11 cellular contexts compared by ENCODE assay signal in genomic region chr10:71984798-71985388, GRCh38. TPM values are rescaled to one million over a fixed set of nuclear protein-coding genes. Genes with fewer than 3 reads are reported as not detected.
DNase-seq lines count a peak whose midpoint lies in the region; ATAC-seq, FAIRE-seq and TF ChIP-seq lines count a peak whose summit lies in the region.
"Had no signal": no experiment of that assay in that cellular context is flagged by ENCODE, and none has a peak within 500 bp of the region (broad histone marks: within the 10 kb centered on the region; RNA-seq: fewer than 3 reads in every experiment).

No MANE protein-coding gene starts in this region.

- POLR2A ChIA-PET in activated CD4-positive, alpha-beta memory T cell treated with anti-CD3 and anti-CD28 coated beads for 36 hours (lab: Charles Lee), result no interaction called here
- POLR2A ChIA-PET in activated CD4-positive, alpha-beta memory T cell treated with anti-CD3 and anti-CD28 coated beads, Interleukin-2, amount 10 ng/mL, durations not matched to agents 7 days and 5 days (lab: Charles Lee), result no interaction called here
- POLR2A ChIA-PET in GM12878 (lab: Charles Lee), result interaction anchor here (0.6 to 2.3 kb wide), 7 partner anchors 10 to 276 kb away, joined by 3 to 7 read pairs (median 4); no protein-coding TSS in a partner anchor

- H3K27ac Mint-ChIP-seq in activated CD4-positive, alpha-beta memory T cell treated with anti-CD3 and anti-CD28 coated beads for 36 hours, result peak overlapping the region; percentile 74
- no peak overlapping the region for H3K27ac Mint-ChIP-seq in activated CD4-positive, alpha-beta memory T cell treated with anti-CD3 and anti-CD28 coated beads, Interleukin-2, amount 10 ng/mL, durations not matched to agents 7 days and 5 days

- no peaks in the 10 kb centered on the region for H3K36me3 Mint-ChIP-seq in activated CD4-positive, alpha-beta memory T cell treated with anti-CD3 and anti-CD28 coated beads for 36 hours
- no peaks in the 10 kb centered on the region for H3K36me3 Mint-ChIP-seq in activated CD4-positive, alpha-beta memory T cell treated with anti-CD3 and anti-CD28 coated beads, Interleukin-2, amount 10 ng/mL, durations not matched to agents 7 days and 5 days (ENCODE audit: low read depth)

- no peaks in the 10 kb centered on the region for H3K79me2 ChIP-seq in GM12878 (ENCODE audit: control insufficient read depth, insufficient read depth, low read length)

- peak overlapping the region; percentile 17 for H3K4me3 Mint-ChIP-seq in activated CD4-positive, alpha-beta memory T cell treated with anti-CD3 and anti-CD28 coated beads for 36 hours
- no peak overlapping the region for H3K4me3 Mint-ChIP-seq in activated CD4-positive, alpha-beta memory T cell treated with anti-CD3 and anti-CD28 coated beads, Interleukin-2, amount 10 ng/mL, durations not matched to agents 7 days and 5 days

- peak overlapping the region; percentile 44 for H2AFZ ChIP-seq in GM12878 (ENCODE audit: control insufficient read depth, low read depth, low read length)

- H3K9me3 ChIP-seq in GM12878 (replicated peaks; ENCODE audit: control insufficient read depth, insufficient read depth, low read length), result no peaks in the 10 kb centered on the region
- no peaks in the 10 kb centered on the region for H3K9me3 ChIP-seq in muscle layer of duodenum (ENCODE audit: control insufficient read depth in 1 of 2, low read length in 2 of 2)
- H3K9me3 ChIP-seq in transverse colon, result no peaks in the 10 kb centered on the region

- WGBS in GM12878 (ENCODE audit: insufficient coverage, insufficient replicate concordance, low lambda C conversion rate, missing lambda C conversion rate), result 40% methylated on average over 7 of the region's 9 CpGs
- 64% methylated on average over 9 of the region's 9 CpGs; no CpG with 5 or more reads in 1 of the 2 donors for WGBS in transverse colon (ENCODE audit: low coverage in 1 of 2), 2 donors

- peak overlapping the region; percentile 75 for H3K4me2 ChIP-seq in GM12878 (ENCODE audit: control insufficient read depth, insufficient read depth)

- H3K27me3 Mint-ChIP-seq in activated CD4-positive, alpha-beta memory T cell treated with anti-CD3 and anti-CD28 coated beads for 36 hours, result peaks cover 7% of the 10 kb centered on the region
- H3K27me3 Mint-ChIP-seq in activated CD4-positive, alpha-beta memory T cell treated with anti-CD3 and anti-CD28 coated beads, Interleukin-2, amount 10 ng/mL, durations not matched to agents 7 days and 5 days, result peaks cover 5% of the 10 kb centered on the region

- TF ChIP-seq EP300 in GM12878 (IDR thresholded peaks at IDR 0.05; ENCODE audit: borderline replicate concordance in 1 of 2, control insufficient read depth in 1 of 2, low read depth in 2 of 2, low read length in 2 of 2) (no peak), transverse colon (IDR thresholded peaks at IDR 0.05; ENCODE audit: low read depth) (no peak)

- no peak for TF ChIP-seq RAD21 in GM12878 (IDR thresholded peaks at IDR 0.05; ENCODE audit: insufficient read depth, low read depth, low read length)

- H3K27ac ChIP-seq in GM12878 (ENCODE audit: control insufficient read depth, insufficient read depth) (peak overlapping the region; percentile 88), muscle layer of duodenum (ENCODE audit: low read length) (peak overlapping the region; percentile 77), transverse colon (peak overlapping the region; percentile 66 to 85 (median 83))

- H3K36me3 ChIP-seq in GM12878 (ENCODE audit: control insufficient read depth in 2 of 2, insufficient read depth in 2 of 2, low read length in 1 of 2) (no peaks in the 10 kb centered on the region), muscle layer of duodenum (ENCODE audit: control insufficient read depth in 1 of 2, insufficient read depth in 2 of 2, low read length in 2 of 2) (no peaks in the 10 kb centered on the region), transverse colon (no peaks in the 10 kb centered on the region)

- in situ Hi-C loops in GM12878 (cut with MboI) (no loop called here), transverse colon (cut with MboI; ENCODE audit: low pct_ligation_motif_present in 1 of 4, low pct_unique_long_range_greater_than_20kb in 1 of 4, low sequenced_read_pairs in 3 of 4) (no loop called here)

- TF ChIP-seq CTCF in GM12878 (IDR thresholded peaks at IDR 0.05 in 2 of 3, conservative IDR thresholded peaks at IDR 0.05 in 1 of 3; ENCODE audit: control insufficient read depth in 2 of 3, extremely low read depth in 1 of 3, insufficient read depth in 1 of 3, low read depth in 3 of 3, low read length in 3 of 3), result no peak
- no peak for TF ChIP-seq CTCF in transverse colon (IDR thresholded peaks at IDR 0.05)

- H3K4me3 ChIP-seq in GM12878 (no peak overlapping the region), muscle layer of duodenum (ENCODE audit: low read depth in 1 of 2, low read length in 2 of 2) (no peak overlapping the region), transverse colon (no peak overlapping the region)

- H4K20me1 ChIP-seq in GM12878 (ENCODE audit: control insufficient read depth, insufficient read depth), result no peaks in the 10 kb centered on the region

- no peak for DNase-seq in activated CD4-positive, alpha-beta memory T cell treated with anti-CD3 and anti-CD28 coated beads for 36 hours
- DNase-seq in activated CD4-positive, alpha-beta memory T cell treated with anti-CD3 and anti-CD28 coated beads, Interleukin-2, amount 10 ng/mL, durations not matched to agents 7 days and 5 days, result no peak
- DNase-seq in GM12878 (ENCODE audit: low read depth, low spot score) (peak; percentile 55), transverse colon (no peak), HTR-8/SVneo (ENCODE audit: insufficient read length, low spot score) (no peak), SKM-1 (lab: John Stamatoyannopoulos, UW; ENCODE audit: unreplicated experiment) (no peak)
- DNase-seq: ACHN, NCI-H1105, SHP77 had no signal

- H3K27me3 ChIP-seq in GM12878 (replicated peaks in 1 of 2; ENCODE audit: control insufficient read depth in 2 of 2, insufficient read depth in 2 of 2, low read length in 1 of 2) (no peaks in the 10 kb centered on the region), muscle layer of duodenum (ENCODE audit: low read depth, low read length) (no peaks in the 10 kb centered on the region), transverse colon (no peaks in the 10 kb centered on the region)

- SMC1A ChIA-PET in GM12878 (lab: Charles Lee; ENCODE audit: uncharacterized antibody, unreplicated experiment), result interaction anchor here (1.0 to 3.6 kb wide), 15 partner anchors 10 to 349 kb away, joined by 3 to 25 read pairs (median 4); no protein-coding TSS in a partner anchor

- no peak for TF ChIP-seq POLR2A in GM12878 (IDR thresholded peaks at IDR 0.05; ENCODE audit: low read depth, low read length)
- TF ChIP-seq POLR2A in transverse colon (IDR thresholded peaks at IDR 0.05), result no peak

- no peaks in the 10 kb centered on the region for H3K9me3 Mint-ChIP-seq in activated CD4-positive, alpha-beta memory T cell treated with anti-CD3 and anti-CD28 coated beads for 36 hours
- peaks cover 2% of the 10 kb centered on the region for H3K9me3 Mint-ChIP-seq in activated CD4-positive, alpha-beta memory T cell treated with anti-CD3 and anti-CD28 coated beads, Interleukin-2, amount 10 ng/mL, durations not matched to agents 7 days and 5 days

- peak overlapping the region; percentile 32; the same call in 1 of the 2 replicates for H3K9ac ChIP-seq in GM12878 (ENCODE audit: control insufficient read depth, insufficient read depth, low read length)

- ATAC-seq in GM12878 (peak; percentile 63), HG03520 (IDR thresholded peaks at IDR 0.05; ENCODE audit: unreplicated experiment) (no peak)

- intact Hi-C loops in activated CD4-positive, alpha-beta memory T cell treated with anti-CD3 and anti-CD28 coated beads for 36 hours (cut with micrococcal nuclease), result loop anchor here (1.0 kb wide), 2 partner anchors 11 to 52 kb away; no protein-coding TSS in a partner anchor
- intact Hi-C loops in GM12878 (cut with micrococcal nuclease; ENCODE audit: unreplicated experiment), result loop anchor here (5.0 kb wide), 1 partner anchor 232 kb away; the partner anchor contains the start of genes ANAPC16 and ASCC1
- intact Hi-C loops in transverse colon (cut with DNase I; ENCODE audit: low total_unique reads), result no loop called here

- RAD21 ChIA-PET in GM12878 (lab: Charles Lee; ENCODE audit: unreplicated experiment), result interaction anchor here (0.6 to 3.4 kb wide), 13 partner anchors 10 to 271 kb away, joined by 3 to 21 read pairs (median 5); partner anchors contain the start of genes ANAPC16 and ASCC1

- peaks cover 21% of the 10 kb centered on the region for H3K4me1 Mint-ChIP-seq in activated CD4-positive, alpha-beta memory T cell treated with anti-CD3 and anti-CD28 coated beads for 36 hours (ENCODE audit: low read depth)
- peaks cover 20% of the 10 kb centered on the region for H3K4me1 Mint-ChIP-seq in activated CD4-positive, alpha-beta memory T cell treated with anti-CD3 and anti-CD28 coated beads, Interleukin-2, amount 10 ng/mL, durations not matched to agents 7 days and 5 days

- FAIRE-seq in GM12878 (lab: Jason Lieb, UNC) (no peak), HTR-8/SVneo (lab: Jason Lieb, UNC) (no peak)

- CTCF ChIA-PET in activated CD4-positive, alpha-beta memory T cell treated with anti-CD3 and anti-CD28 coated beads for 36 hours (lab: Charles Lee), result interaction anchor here (0.6 to 3.5 kb wide), 8 partner anchors 10 to 1419 kb away, joined by 3 to 28 read pairs (median 3); no protein-coding TSS in a partner anchor
- CTCF ChIA-PET in activated CD4-positive, alpha-beta memory T cell treated with anti-CD3 and anti-CD28 coated beads, Interleukin-2, amount 10 ng/mL, durations not matched to agents 7 days and 5 days (lab: Charles Lee), result interaction anchor here (1.2 kb wide), 1 partner anchor 64 kb away, joined by 4 read pairs; no protein-coding TSS in a partner anchor
- CTCF ChIA-PET in GM12878 (lab: Yijun Ruan, JAX), result interaction anchor here (0.7 to 3.8 kb wide), 18 partner anchors 9 to 601 kb away, joined by 3 to 11 read pairs (median 3); no protein-coding TSS in a partner anchor

- H3K4me1 ChIP-seq in GM12878 (ENCODE audit: control insufficient read depth, insufficient read depth, low read length) (peaks cover 44% of the 10 kb centered on the region), muscle layer of duodenum (ENCODE audit: control insufficient read depth in 1 of 2, insufficient read depth in 2 of 2, low read length in 2 of 2) (peaks cover 35 to 69% of the 10 kb centered on the region in 2 donors), transverse colon (peaks cover 41 to 59% (median 44%) of the 10 kb centered on the region in 4 donors)

- BruUV-seq in GM12878 (replicated peaks; lab: Mats Ljungman, UMichigan), result no TSS peak

RNA-seq across cellular contexts. Expression of gene CHST3, which starts 20.7 kb away (rescaled TPM):
- under 1 TPM; 0.19 to 0.31 TPM for total RNA-seq in activated CD4-positive, alpha-beta memory T cell treated with anti-CD3 and anti-CD28 coated beads for 36 hours
- total RNA-seq in activated CD4-positive, alpha-beta memory T cell treated with anti-CD3 and anti-CD28 coated beads, Interleukin-2, amount 10 ng/mL, durations not matched to agents 7 days and 5 days, result under 1 TPM; 0.03 to 0.05 TPM
- total RNA-seq in GM12878 (2013; cell fraction: nucleolus; rRNA removed), result 0.81 and 1.5 TPM in 2 replicates
- total RNA-seq in GM12878 (2014; rRNA removed), result 0.11 and 0.16 TPM in 2 replicates
- total RNA-seq in GM12878 (2014; rRNA removed; fragmentation: Illumina TruSeq; extraction: Trizol), result 0.04 and 0.05 TPM in 2 replicates
- 0.13 and 0.15 TPM in 2 replicates for total RNA-seq in GM12878 (2021)
- 0.03 TPM for polyA plus RNA-seq in GM12878 (2011; ENCODE audit: low read depth)
- polyA plus RNA-seq in GM12878 (2011; rRNA removed), result 0.36 and 0.50 TPM in 2 replicates
- 0.50 and 0.57 TPM in 2 replicates for polyA plus RNA-seq in GM12878 (2011; cell fraction: cytosol; rRNA removed)
- 0.53 and 0.60 TPM in 2 replicates for polyA plus RNA-seq in GM12878 (2011; cell fraction: nucleus; rRNA removed)
- 0.03 and 0.04 TPM in 2 replicates for polyA plus RNA-seq in GM12878 (2012)
- polyA plus RNA-seq in GM12878 (2014; fragmentation: Illumina TruSeq; extraction: Trizol), result 0.03 TPM in 1 of 2 replicates, not detected in the other
- polyA plus RNA-seq in GM12878 (2014; fragmentation: Nextera tagmentation; extraction: Ambion mirVana), result under 1 TPM in 1 of 2 experiments, not detected in 1; 0.04 TPM
- polyA plus RNA-seq in GM12878 (2014; rRNA removed), result 0.06 TPM in 2 replicates
- under 1 TPM in 1 of 2 experiments, not detected in 1; 0.04 TPM for polyA plus RNA-seq in GM12878 (2016; fragmentation: Nextera tagmentation; extraction: Ambion mirVana)
- polyA minus RNA-seq in GM12878 (2011; rRNA and poly(A)+ RNA removed), result 0.98 and 1.1 TPM in 2 replicates
- 0.27 and 0.42 TPM in 2 replicates for polyA minus RNA-seq in GM12878 (2011; cell fraction: cytosol; rRNA and poly(A)+ RNA removed)
- polyA minus RNA-seq in GM12878 (2011; cell fraction: nucleus; rRNA and poly(A)+ RNA removed), result 0.36 and 0.48 TPM in 2 replicates
- 10 to 100 TPM in 1 of 4 donors, 1 to 10 TPM in 3; 1.6 to 10.5 (median 3.9) TPM for total RNA-seq in transverse colon
